ENCODE assay signal across 9 cellular contexts in genomic region chr11:191490-192478, GRCh38. TPM values are rescaled to one million over a fixed set of nuclear protein-coding genes. Genes with fewer than 3 reads are reported as not detected.
DNase-seq lines count a peak whose midpoint lies in the region; ATAC-seq, FAIRE-seq and TF ChIP-seq lines count a peak whose summit lies in the region.
"Not testable (repeated sequence)": the region's sequence is repeated elsewhere in the genome, so short reads cannot be mapped to it uniquely, and the experiment has no call there.
"Had no signal": no experiment of that assay in that cellular context is flagged by ENCODE, and none has a peak within 500 bp of the region (broad histone marks: within the 10 kb centered on the region; RNA-seq: fewer than 3 reads in every experiment).

No MANE protein-coding gene starts in this region.

- H3K4me3 ChIP-seq in GM12875 (ENCODE audit: low read depth, low read length); OCI-LY7 (ENCODE audit: low read depth, low read length, poor library complexity, severe bottlenecking); astrocyte (ENCODE audit: insufficient read depth, low read depth, low read length); naive thymus-derived CD4-positive, alpha-beta T cell (ENCODE audit: low read length): not testable (repeated sequence)

- FAIRE-seq in astrocyte (lab: Jason Lieb, UNC) (peak; percentile 89), frontal cortex (lab: Jason Lieb, UNC) (peak; percentile 81)

- not testable (repeated sequence) for H3K79me2 ChIP-seq in OCI-LY7 (ENCODE audit: insufficient read depth, low read depth, low read length); astrocyte (ENCODE audit: insufficient read depth, low read length)

- ATAC-seq in activated CD8-positive, alpha-beta T cell treated with anti-CD3 and anti-CD28 coated beads, Interleukin-2, amount 10 ng/mL, durations not matched to agents 7 days and 5 days: peak; percentile 66
- ATAC-seq in naive thymus-derived CD4-positive, alpha-beta T cell: peak; percentile 71

- not testable (repeated sequence) for H3K36me3 Mint-ChIP-seq in activated CD8-positive, alpha-beta T cell treated with anti-CD3 and anti-CD28 coated beads, Interleukin-2, amount 10 ng/mL, durations not matched to agents 7 days and 5 days (ENCODE audit: low read depth); astrocyte (ENCODE audit: low read depth, unreplicated experiment); naive thymus-derived CD4-positive, alpha-beta T cell

- POLR2A ChIA-PET in OCI-LY7 (lab: Charles Lee); activated CD8-positive, alpha-beta T cell treated with anti-CD3 and anti-CD28 coated beads, Interleukin-2, amount 10 ng/mL, durations not matched to agents 7 days and 5 days (lab: Charles Lee); naive thymus-derived CD4-positive, alpha-beta T cell (lab: Charles Lee): not testable (repeated sequence)

- not testable (repeated sequence) for H3K4me1 ChIP-seq in OCI-LY7 (ENCODE audit: insufficient read depth, low read length, poor library complexity, severe bottlenecking); astrocyte (ENCODE audit: insufficient read depth, low read length); naive thymus-derived CD4-positive, alpha-beta T cell (ENCODE audit: control insufficient read depth in 2 of 2, insufficient read depth in 2 of 2, low read length in 2 of 2)

- not testable (repeated sequence) for H3K27ac Mint-ChIP-seq in activated CD8-positive, alpha-beta T cell treated with anti-CD3 and anti-CD28 coated beads, Interleukin-2, amount 10 ng/mL, durations not matched to agents 7 days and 5 days
- peak overlapping the region; percentile 58 for H3K27ac Mint-ChIP-seq in astrocyte (ENCODE audit: unreplicated experiment)
- peak overlapping the region in 6 of 9 donors; percentile 34 to 91 (median 74) for H3K27ac Mint-ChIP-seq in naive thymus-derived CD4-positive, alpha-beta T cell

- H3K4me2 ChIP-seq in OCI-LY7 (ENCODE audit: low read length); astrocyte (ENCODE audit: low read length): not testable (repeated sequence)

- H3K9me3 Mint-ChIP-seq in activated CD8-positive, alpha-beta T cell treated with anti-CD3 and anti-CD28 coated beads, Interleukin-2, amount 10 ng/mL, durations not matched to agents 7 days and 5 days (ENCODE audit: insufficient read depth); astrocyte (ENCODE audit: unreplicated experiment); naive thymus-derived CD4-positive, alpha-beta T cell: not testable (repeated sequence)

- not testable (repeated sequence) for H3K4me3 Mint-ChIP-seq in activated CD8-positive, alpha-beta T cell treated with anti-CD3 and anti-CD28 coated beads, Interleukin-2, amount 10 ng/mL, durations not matched to agents 7 days and 5 days; astrocyte (ENCODE audit: unreplicated experiment)
- peak overlapping the region in 7 of 10 donors; percentile 38 to 68 (median 58) for H3K4me3 Mint-ChIP-seq in naive thymus-derived CD4-positive, alpha-beta T cell

- H3K9me3 ChIP-seq in OCI-LY7 (ENCODE audit: low read length); astrocyte (ENCODE audit: insufficient read depth, low read depth, low read length); naive thymus-derived CD4-positive, alpha-beta T cell (ENCODE audit: control insufficient read depth in 2 of 3, low read length in 3 of 3): not testable (repeated sequence)

- not testable (repeated sequence) for H3K4me1 Mint-ChIP-seq in activated CD8-positive, alpha-beta T cell treated with anti-CD3 and anti-CD28 coated beads, Interleukin-2, amount 10 ng/mL, durations not matched to agents 7 days and 5 days (ENCODE audit: low read depth); astrocyte (ENCODE audit: low read depth, unreplicated experiment)
- peaks cover 0 to 15% (median 12%) of the 10 kb centered on the region in 7 donors for H3K4me1 Mint-ChIP-seq in naive thymus-derived CD4-positive, alpha-beta T cell

- not testable (repeated sequence) for H3K9ac ChIP-seq in astrocyte (ENCODE audit: low read length)

- H3K27me3 Mint-ChIP-seq in activated CD8-positive, alpha-beta T cell treated with anti-CD3 and anti-CD28 coated beads, Interleukin-2, amount 10 ng/mL, durations not matched to agents 7 days and 5 days (ENCODE audit: low read depth); astrocyte (ENCODE audit: low read depth, unreplicated experiment); naive thymus-derived CD4-positive, alpha-beta T cell: not testable (repeated sequence)

- H3K27ac ChIP-seq in OCI-LY7 (ENCODE audit: low read depth, low read length, poor library complexity, severe bottlenecking); astrocyte (ENCODE audit: low read depth, low read length); naive thymus-derived CD4-positive, alpha-beta T cell (ENCODE audit: low read depth, low read length): not testable (repeated sequence)

- TF ChIP-seq CTCF in GM12875 (IDR thresholded peaks at IDR 0.05; ENCODE audit: borderline replicate concordance, insufficient read depth, low read depth, low read length) (peak; percentile 20; the same call in 1 of the 2 replicates), OCI-LY7 (conservative IDR thresholded peaks at IDR 0.05; ENCODE audit: low read length) (peak; percentile 56), astrocyte (IDR thresholded peaks at IDR 0.05; ENCODE audit: insufficient read depth, low read depth, low read length) (peak; percentile 12)

- not testable (repeated sequence) for H4K20me1 ChIP-seq in OCI-LY7 (ENCODE audit: insufficient read depth, low read length); astrocyte (ENCODE audit: insufficient read depth, low read length)

- H3K27me3 ChIP-seq in astrocyte (ENCODE audit: insufficient read depth, low read length); naive thymus-derived CD4-positive, alpha-beta T cell (ENCODE audit: control insufficient read depth in 2 of 2, insufficient read depth in 2 of 2, low read length in 2 of 2): not testable (repeated sequence)

- not testable (repeated sequence) for DNase-seq in OCI-LY7 (ENCODE audit: low spot score); astrocyte (ENCODE audit: low read depth); frontal cortex (ENCODE audit: low spot score in 2 of 2)
- peak; percentile 20 for DNase-seq in activated CD8-positive, alpha-beta T cell treated with anti-CD3 and anti-CD28 coated beads, Interleukin-2, amount 10 ng/mL, durations not matched to agents 7 days and 5 days
- peak in 8 of 9 donors; percentile 22 to 64 (median 36) for DNase-seq in naive thymus-derived CD4-positive, alpha-beta T cell
- peak; percentile 47 to 55 for DNase-seq in stimulated activated CD4-positive, alpha-beta T cell treated with anti-CD3 and anti-CD28 coated beads, Interleukin-2, amount 100 ng/mL, for 24 hours

- intact Hi-C loops in OCI-LY7 (cut with micrococcal nuclease; ENCODE audit: unreplicated experiment): not testable (repeated sequence)
- intact Hi-C loops in naive thymus-derived CD4-positive, alpha-beta T cell (cut with micrococcal nuclease): loop anchor here in 1 of 2 donors (5.0 kb wide), 1 partner anchor 261 kb away; the partner anchor contains the start of gene PTDSS2

- CTCF ChIA-PET in OCI-LY7 (lab: Charles Lee; ENCODE audit: unreplicated experiment); activated CD8-positive, alpha-beta T cell treated with anti-CD3 and anti-CD28 coated beads, Interleukin-2, amount 10 ng/mL, durations not matched to agents 7 days and 5 days (lab: Charles Lee); naive thymus-derived CD4-positive, alpha-beta T cell (lab: Charles Lee): not testable (repeated sequence)

- H2AFZ ChIP-seq in OCI-LY7 (ENCODE audit: low read length); astrocyte (ENCODE audit: low read depth, low read length): not testable (repeated sequence)

- H3K36me3 ChIP-seq in OCI-LY7 (ENCODE audit: insufficient read depth, low read length); astrocyte (ENCODE audit: insufficient read depth, low read length); naive thymus-derived CD4-positive, alpha-beta T cell (ENCODE audit: control insufficient read depth in 2 of 3, insufficient read depth in 3 of 3, low read length in 3 of 3): not testable (repeated sequence)

- not testable (repeated sequence) for BruUV-seq in OCI-LY7 (replicated peaks; lab: Mats Ljungman, UMichigan)

- not testable (repeated sequence) for H3K9me2 ChIP-seq in OCI-LY7 (ENCODE audit: insufficient read depth, low read length)

RNA-seq across cellular contexts. Expression of gene SCGB1C1, which starts 1.1 kb away (rescaled TPM):
- not detected in 2 replicates for total RNA-seq in OCI-LY7 (2014; rRNA removed; shearing (Covaris generic))
- total RNA-seq in OCI-LY7 (2022) (not detected in 2 replicates), astrocyte (not detected in 2 replicates), frontal cortex (not detected)
- total RNA-seq in activated CD8-positive, alpha-beta T cell treated with anti-CD3 and anti-CD28 coated beads, Interleukin-2, amount 10 ng/mL, durations not matched to agents 7 days and 5 days: not detected
- total RNA-seq in naive thymus-derived CD4-positive, alpha-beta T cell: not detected
- polyA plus RNA-seq in naive thymus-derived CD4-positive, alpha-beta T cell: not detected
- total RNA-seq: Daoy, dermis microvascular lymphatic vessel endothelial cell had no signal

RNA-seq across cellular contexts. Expression of gene BET1L, which starts 15.4 kb away (rescaled TPM):
- total RNA-seq in OCI-LY7 (2014; rRNA removed; shearing (Covaris generic)): 12.3 and 16.2 TPM in 2 replicates
- total RNA-seq in OCI-LY7 (2022) (45.5 and 47.4 TPM in 2 replicates), astrocyte (73.2 and 81.6 TPM in 2 replicates), frontal cortex (5.3 TPM)
- 10 to 100 TPM; 33.8 to 34.2 TPM for total RNA-seq in activated CD8-positive, alpha-beta T cell treated with anti-CD3 and anti-CD28 coated beads, Interleukin-2, amount 10 ng/mL, durations not matched to agents 7 days and 5 days
- 100 to 1,000 TPM in 2 of 5 experiments, 10 to 100 TPM in 3; 47.1 to 125 (median 63.2) TPM for total RNA-seq in naive thymus-derived CD4-positive, alpha-beta T cell
- polyA plus RNA-seq in naive thymus-derived CD4-positive, alpha-beta T cell: 100 to 1,000 TPM in 1 of 2 donors, 10 to 100 TPM in 1; 89.3 to 111 TPM

RNA-seq across cellular contexts. Expression of gene RIC8A, which starts 15.7 kb away (rescaled TPM):
- total RNA-seq in OCI-LY7 (2014; rRNA removed; shearing (Covaris generic)): 125 and 136 TPM in 2 replicates
- total RNA-seq in OCI-LY7 (2022) (92.0 and 97.6 TPM in 2 replicates), astrocyte (157 TPM in 2 replicates), frontal cortex (135 TPM)
- total RNA-seq in activated CD8-positive, alpha-beta T cell treated with anti-CD3 and anti-CD28 coated beads, Interleukin-2, amount 10 ng/mL, durations not matched to agents 7 days and 5 days: 100 to 1,000 TPM; 121 to 126 TPM
- 100 to 1,000 TPM in 1 of 5 experiments, 10 to 100 TPM in 4; 74.4 to 119 (median 92.0) TPM for total RNA-seq in naive thymus-derived CD4-positive, alpha-beta T cell
- 10 to 100 TPM; 77.2 to 94.3 TPM for polyA plus RNA-seq in naive thymus-derived CD4-positive, alpha-beta T cell

RNA-seq across cellular contexts. Expression of gene SIRT3, which starts 44.4 kb away (rescaled TPM):
- total RNA-seq in OCI-LY7 (2014; rRNA removed; shearing (Covaris generic)): 8.5 and 10.3 TPM in 2 replicates
- total RNA-seq in OCI-LY7 (2022): 18.5 and 21.0 TPM in 2 replicates
- total RNA-seq in activated CD8-positive, alpha-beta T cell treated with anti-CD3 and anti-CD28 coated beads, Interleukin-2, amount 10 ng/mL, durations not matched to agents 7 days and 5 days: 10 to 100 TPM; 13.1 to 15.0 TPM
- total RNA-seq in astrocyte: 10.9 and 12.0 TPM in 2 replicates
- total RNA-seq in frontal cortex: 12.6 TPM
- 10 to 100 TPM; 19.0 to 34.8 (median 25.6) TPM for total RNA-seq in naive thymus-derived CD4-positive, alpha-beta T cell
- polyA plus RNA-seq in naive thymus-derived CD4-positive, alpha-beta T cell: 10 to 100 TPM in 1 of 2 donors, 1 to 10 TPM in 1; 9.9 to 18.9 TPM

RNA-seq across cellular contexts. Expression of gene PSMD13, which starts 45.0 kb away (rescaled TPM):
- total RNA-seq in OCI-LY7 (2014; rRNA removed; shearing (Covaris generic)): 146 and 156 TPM in 2 replicates
- 134 and 154 TPM in 2 replicates for total RNA-seq in OCI-LY7 (2022)
- total RNA-seq in activated CD8-positive, alpha-beta T cell treated with anti-CD3 and anti-CD28 coated beads, Interleukin-2, amount 10 ng/mL, durations not matched to agents 7 days and 5 days: 100 to 1,000 TPM; 164 to 173 TPM
- 131 and 137 TPM in 2 replicates for total RNA-seq in astrocyte
- total RNA-seq in frontal cortex: 102 TPM
- 100 to 1,000 TPM in 1 of 5 experiments, 10 to 100 TPM in 4; 64.3 to 172 (median 86.9) TPM for total RNA-seq in naive thymus-derived CD4-positive, alpha-beta T cell
- 100 to 1,000 TPM; 186 to 215 TPM for polyA plus RNA-seq in naive thymus-derived CD4-positive, alpha-beta T cell
